Comparison of ENCODE assay signal across 8 cellular contexts in the genomic region with DNA sequence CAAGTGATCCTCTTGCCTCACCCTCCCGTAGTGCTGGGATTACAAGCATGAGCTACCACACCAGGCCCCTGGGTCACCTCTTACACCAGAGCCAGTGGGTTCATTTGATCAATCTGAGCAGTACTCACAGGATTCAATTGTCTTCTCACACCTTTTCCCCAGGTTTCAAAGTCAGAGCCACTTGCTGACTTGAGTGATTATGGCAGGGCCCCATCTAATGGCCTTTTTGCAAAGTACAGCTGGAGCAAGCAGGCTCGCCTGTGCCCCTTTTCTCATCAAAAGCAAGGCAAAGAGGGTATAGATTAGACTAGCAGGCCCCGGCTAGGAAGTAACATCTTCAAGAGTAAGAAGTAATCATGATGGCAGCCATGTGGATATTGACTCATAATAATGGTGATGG.
A peak's percentile ranks its signal among the peaks of the same experiment; 100 is the strongest.
DNase-seq lines count a peak whose midpoint lies in the region; ATAC-seq and TF ChIP-seq lines count a peak whose summit lies in the region.

No MANE protein-coding gene starts in this region.

- TF ChIP-seq CTCF in OCI-LY7 (conservative IDR thresholded peaks at IDR 0.05; ENCODE audit: low read length) (peak; percentile 78), right atrium auricular region (IDR thresholded peaks at IDR 0.05) (peak; percentile 28 to 60)

- H3K4me1 ChIP-seq in OCI-LY7 (ENCODE audit: insufficient read depth, low read length, poor library complexity, severe bottlenecking) = no peaks in the 10 kb centered on the region
- peaks cover 0 to 34% of the 10 kb centered on the region in 2 donors for H3K4me1 ChIP-seq in right atrium auricular region

- CTCF ChIA-PET in OCI-LY7 (lab: Charles Lee; ENCODE audit: unreplicated experiment) = no interaction called here

- H3K27me3 ChIP-seq in right atrium auricular region = no peaks in the 10 kb centered on the region

- no TSS peak for BruUV-seq in OCI-LY7 (replicated peaks; lab: Mats Ljungman, UMichigan)

- intact Hi-C loops in OCI-LY7 (cut with micrococcal nuclease; ENCODE audit: unreplicated experiment) = loop anchor here (1.0 kb wide), 1 partner anchor 224 kb away; no protein-coding TSS in a partner anchor

- no peak overlapping the region for H3K4me2 ChIP-seq in OCI-LY7 (ENCODE audit: low read length)

- no peaks in the 10 kb centered on the region for H3K9me2 ChIP-seq in OCI-LY7 (ENCODE audit: insufficient read depth, low read length)

- H3K79me2 ChIP-seq in OCI-LY7 (ENCODE audit: insufficient read depth, low read depth, low read length) = no peaks in the 10 kb centered on the region

- H3K9me3 ChIP-seq in OCI-LY7 (ENCODE audit: low read length) = no peaks in the 10 kb centered on the region
- H3K9me3 ChIP-seq in right atrium auricular region = no peaks in the 10 kb centered on the region

- no peak overlapping the region for H3K27ac ChIP-seq in OCI-LY7 (ENCODE audit: low read depth, low read length, poor library complexity, severe bottlenecking)
- no peak overlapping the region for H3K27ac ChIP-seq in right atrium auricular region

- peak; percentile 47 for ATAC-seq in HG02852 (IDR thresholded peaks at IDR 0.05; ENCODE audit: unreplicated experiment)
- ATAC-seq in GM18870 (IDR thresholded peaks at IDR 0.05; ENCODE audit: unreplicated experiment) = no peak
- ATAC-seq in GM19023 (IDR thresholded peaks at IDR 0.05; ENCODE audit: unreplicated experiment) = no peak

- peak; percentile 69 for DNase-seq in ELR (ENCODE audit: low read depth)
- peak; percentile 66 for DNase-seq in OCI-LY7 (ENCODE audit: low spot score)
- peak; percentile 38 for DNase-seq in activated naive CD4-positive, alpha-beta T cell treated with Interleukin-2 at 50 U/mL for 16 hours
- no peak for DNase-seq in right atrium auricular region (ENCODE audit: low spot score)
- peak; percentile 12 for DNase-seq in stimulated activated CD8-positive, alpha-beta memory T cell treated with anti-CD3 and anti-CD28 coated beads, Interleukin-12 subunit alpha, Interleukin-12 subunit beta, amount 100 ng/mL, for 1 hour (ENCODE audit: low read depth)

- H3K36me3 ChIP-seq in OCI-LY7 (ENCODE audit: insufficient read depth, low read length) = no peaks in the 10 kb centered on the region
- H3K36me3 ChIP-seq in right atrium auricular region = no peaks in the 10 kb centered on the region

- H3K4me3 ChIP-seq in OCI-LY7 (ENCODE audit: low read depth, low read length, poor library complexity, severe bottlenecking) (no peak overlapping the region), right atrium auricular region (no peak overlapping the region)

- POLR2A ChIA-PET in OCI-LY7 (lab: Charles Lee) = no interaction called here

- H4K20me1 ChIP-seq in OCI-LY7 (ENCODE audit: insufficient read depth, low read length) = no peaks in the 10 kb centered on the region

- H2AFZ ChIP-seq in OCI-LY7 (ENCODE audit: low read length) = no peak overlapping the region
